Comparison of ENCODE assay signal across 18 cellular contexts in genomic region chr1:172219966-172220365, GRCh38.
DNase-seq lines count a peak whose midpoint lies in the region; ATAC-seq, FAIRE-seq and TF ChIP-seq lines count a peak whose summit lies in the region.
"Had no signal": no experiment of that assay in that cellular context is flagged by ENCODE, and none has a peak within 500 bp of the region (broad histone marks: within the 10 kb centered on the region; RNA-seq: fewer than 3 reads in every experiment).

No MANE protein-coding gene starts in this region.

- no peaks in the 10 kb centered on the region for H3K9me3 ChIP-seq in A549
- H3K9me3 ChIP-seq: BLaER1, SJSA1 had no signal

- no peak for TF ChIP-seq POLR2A in A549 (IDR thresholded peaks at IDR 0.05; ENCODE audit: low read length)

- H3K27ac ChIP-seq in A549 = no peak overlapping the region
- H3K27ac ChIP-seq: 22Rv1, BLaER1, KMS-11, SJSA1 had no signal

- peaks cover 7% of the 10 kb centered on the region; the same call in 2 of the 3 replicates for H3K4me1 ChIP-seq in A549
- H3K4me1 ChIP-seq: BLaER1, SJSA1 had no signal

- TF ChIP-seq EP300 in A549 (IDR thresholded peaks at IDR 0.05) = no peak

- DNase-seq in DMS 273 (lab: John Stamatoyannopoulos, UW; ENCODE audit: unreplicated experiment) (peak; percentile 17), DMS 273 treated with DMSO at 0.1 percent for 48 hours (lab: John Stamatoyannopoulos, UW) (no peak), A549 (ENCODE audit: low read depth in 1 of 2, low spot score in 1 of 2) (no peak), OCI-M1 (lab: John Stamatoyannopoulos, UW) (peak; percentile 39), fibroblast of villous mesenchyme (ENCODE audit: low read depth) (peak; percentile 43), iPS-NIHi11 (ENCODE audit: low spot score) (no peak), activated gamma-delta T cell treated with Interleukin-2 at 50 U/mL for 16 hours (no peak)
- DNase-seq: CD8-positive, alpha-beta T cell; HFFc6; NCI-H1048; NCI-H1694 treated with DMSO at 0.1 percent for 48 hours; NCI-H446 had no signal

- 19% methylated on average over 1 of the region's 1 CpG for WGBS in A549 (ENCODE audit: missing lambda C conversion rate)

- ATAC-seq in A549 (no peak), GM18907 (IDR thresholded peaks at IDR 0.05; ENCODE audit: unreplicated experiment) (no peak)
- ATAC-seq: CD8-positive, alpha-beta T cell had no signal

- CTCF ChIA-PET in A549 (lab: Yijun Ruan, JAX) = interaction anchor here (1.1 kb wide), 1 partner anchor 103 kb away, joined by 3 read pairs; no protein-coding TSS in a partner anchor

- H3K4me3 ChIP-seq in A549 = no peak overlapping the region
- no peak overlapping the region for H3K4me3 ChIP-seq in fibroblast of villous mesenchyme (ENCODE audit: low read depth, low read length)
- H3K4me3 ChIP-seq: BLaER1, SJSA1 had no signal

- TF ChIP-seq CTCF in A549 (IDR thresholded peaks at IDR 0.05) (no peak), fibroblast of villous mesenchyme (IDR thresholded peaks at IDR 0.05; ENCODE audit: insufficient read depth, low read depth, low read length) (no peak)

- no peak for TF ChIP-seq RAD21 in A549 (conservative IDR thresholded peaks at IDR 0.05 in 1 of 2, IDR thresholded peaks at IDR 0.05 in 1 of 2)

- FAIRE-seq in A549 (lab: Jason Lieb, UNC) = no peak
- FAIRE-seq: H1 had no signal

- POLR2A ChIA-PET in A549 (lab: Yijun Ruan, JAX) = no interaction called here

- H3K4me2 ChIP-seq in A549 = peak overlapping the region; percentile 24
- H3K4me2 ChIP-seq: BLaER1, KMS-11 had no signal

TF ChIP-seq in A549, 52 proteins besides CTCF, POLR2A, EP300 and RAD21:
- no peak for TF ChIP-seq HDAC2 (IDR thresholded peaks at IDR 0.05)
- no peak for TF ChIP-seq RARB (CRISPR knock-in tag; IDR thresholded peaks at IDR 0.05)
- no peak for TF ChIP-seq ZSCAN20 (CRISPR knock-in tag; IDR thresholded peaks at IDR 0.05)
- no peak for TF ChIP-seq CBX8 (IDR thresholded peaks at IDR 0.05)
- TF ChIP-seq NFE2L2 (conservative IDR thresholded peaks at IDR 0.05; ENCODE audit: low read length) = no peak
- TF ChIP-seq TP53 (CRISPR knock-in tag; IDR thresholded peaks at IDR 0.05) = no peak
TF ChIP-seq in A549: peak in this region for 0.

Comparison
In these comparisons a context has a peak if more than half of its experiments do, and no peak if none do; other contexts are left out.
1. DNase-seq: peak in DMS 273 (single experiment), OCI-M1 (single experiment) and fibroblast of villous mesenchyme (single experiment); none in DMS 273 treated with DMSO at 0.1 percent for 48 hours (single experiment), A549 (0 of 2), iPS-NIHi11 (single experiment) and activated gamma-delta T cell treated with Interleukin-2 at 50 U/mL for 16 hours (single experiment).